In the genomic region with DNA sequence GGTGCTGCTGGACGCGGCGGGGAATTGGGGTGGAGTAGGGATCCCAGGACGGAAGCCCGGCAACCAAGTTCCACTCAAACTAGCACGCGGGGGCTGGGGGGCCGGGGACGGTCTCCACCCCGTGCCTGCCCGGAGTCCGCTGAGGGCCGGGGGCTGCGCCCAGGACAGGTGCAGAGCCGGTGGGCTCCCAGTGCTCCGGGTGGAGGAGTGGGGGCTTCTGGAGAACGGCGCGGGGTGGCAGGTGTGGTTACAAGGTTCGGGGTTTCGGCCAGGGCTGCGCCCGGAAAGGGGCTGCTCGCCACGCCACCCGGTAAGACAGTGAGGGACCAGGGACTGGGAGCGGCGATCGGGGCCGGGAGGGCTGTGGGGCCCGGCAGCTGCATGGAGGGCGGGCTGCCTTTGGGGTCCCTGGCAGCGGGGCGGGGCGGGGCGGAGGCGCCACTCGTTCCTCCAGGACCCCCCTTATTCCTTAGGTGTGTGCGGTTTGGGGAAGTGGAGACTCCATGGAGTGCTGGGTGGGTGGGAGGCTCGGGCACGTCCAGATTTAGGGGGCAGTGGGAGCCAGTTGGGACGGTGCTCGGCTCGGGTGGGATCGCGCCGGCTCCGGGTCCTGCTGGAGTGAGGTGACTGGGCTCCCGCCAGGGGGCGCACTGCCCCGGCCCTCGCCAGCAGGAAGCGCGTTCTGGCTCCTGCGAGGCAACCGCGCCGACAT, we compare ENCODE assay signal across 1 cellular context.
TF ChIP-seq lines count a peak whose summit lies in the region.

No MANE protein-coding gene starts in this region.

TF ChIP-seq in H1, 55 proteins besides CTCF, POLR2A, EP300 and RAD21 (continued from another document):
- TF ChIP-seq SIN3A (conservative IDR thresholded peaks at IDR 0.05 in 1 of 2, IDR thresholded peaks at IDR 0.05 in 1 of 2; ENCODE audit: low read depth in 1 of 2, low read length in 2 of 2) (no peak), SP4 (IDR thresholded peaks at IDR 0.05; ENCODE audit: low read length) (no peak), MAFK (IDR thresholded peaks at IDR 0.05; ENCODE audit: low read depth, low read length) (no peak), CREB1 (IDR thresholded peaks at IDR 0.05) (peak; percentile 29; the same call in 1 of the 2 replicates), TCF12 (IDR thresholded peaks at IDR 0.05; ENCODE audit: low read depth, low read length) (no peak), SUZ12 (IDR thresholded peaks at IDR 0.05; ENCODE audit: low read length) (peak; percentile 19; the same call in 1 of the 2 replicates), NRF1 (IDR thresholded peaks at IDR 0.05; ENCODE audit: low read depth, low read length) (no peak), EZH2 (IDR thresholded peaks at IDR 0.05; ENCODE audit: low read depth, low read length, severe bottlenecking) (no peak), BCL11A (IDR thresholded peaks at IDR 0.05; ENCODE audit: low read depth in 2 of 2, low read length in 2 of 2) (no peak), POU5F1 (IDR thresholded peaks at IDR 0.05; ENCODE audit: low read depth, low read length) (no peak), NANOG (IDR thresholded peaks at IDR 0.05; ENCODE audit: insufficient read depth, low read depth, low read length, poor library complexity, severe bottlenecking) (no peak), ATF3 (IDR thresholded peaks at IDR 0.05; ENCODE audit: insufficient read depth, low read depth, low read length) (no peak)
- TF ChIP-seq, protein P1, sequence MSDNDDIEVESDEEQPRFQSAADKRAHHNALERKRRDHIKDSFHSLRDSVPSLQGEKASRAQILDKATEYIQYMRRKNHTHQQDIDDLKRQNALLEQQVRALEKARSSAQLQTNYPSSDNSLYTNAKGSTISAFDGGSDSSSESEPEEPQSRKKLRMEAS (IDR thresholded peaks at IDR 0.05), result peak; percentile 57
